1 cellular context compared by ENCODE assay signal in the genomic region with DNA sequence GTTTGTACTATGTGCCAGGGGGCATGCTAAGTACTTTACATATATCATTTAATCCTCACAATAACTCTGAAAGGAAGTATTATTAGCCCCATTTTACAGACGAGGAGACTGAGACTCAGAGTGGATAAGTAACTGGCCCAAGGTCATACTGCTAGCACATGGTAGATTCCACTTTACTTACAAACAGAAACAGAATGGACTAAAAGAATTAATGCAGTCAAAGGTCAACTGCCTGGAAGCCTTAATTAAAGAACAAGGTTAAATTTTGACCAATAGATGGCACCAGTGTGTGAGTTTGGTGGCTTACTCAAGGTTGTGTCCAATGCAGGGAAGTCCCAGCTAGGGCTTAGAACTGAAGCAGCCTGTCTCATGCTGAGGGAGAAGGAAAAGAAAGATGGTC.
TF ChIP-seq lines count a peak whose summit lies in the region.

No MANE protein-coding gene starts in this region.

TF ChIP-seq in GM12878, 131 proteins besides CTCF, POLR2A, EP300 and RAD21 (continued from another document):
- TF ChIP-seq POU2F2 (IDR thresholded peaks at IDR 0.05; ENCODE audit: borderline replicate concordance, low read depth, low read length) (no peak), BCL11A (IDR thresholded peaks at IDR 0.05; ENCODE audit: low read depth, low read length) (no peak)
